ENCODE assay signal across 8 cellular contexts in genomic region chr17:66302761-66303626, GRCh38. TPM values are rescaled to one million over a fixed set of nuclear protein-coding genes. Genes with fewer than 3 reads are reported as not detected.
A peak's percentile ranks its signal among the peaks of the same experiment; 100 is the strongest.
DNase-seq lines count a peak whose midpoint lies in the region; ATAC-seq and TF ChIP-seq lines count a peak whose summit lies in the region.

No MANE protein-coding gene starts in this region.

- no peaks in the 10 kb centered on the region for H3K9me3 Mint-ChIP-seq in stimulated activated naive CD8-positive, alpha-beta T cell treated with anti-CD3 and anti-CD28 coated beads, Interleukin-15, Interleukin-2, amounts not matched to agents 100 ng/mL and 50 ng/mL, for 24 hours

- peaks cover 41% of the 10 kb centered on the region for H3K36me3 Mint-ChIP-seq in stimulated activated naive CD8-positive, alpha-beta T cell treated with anti-CD3 and anti-CD28 coated beads, Interleukin-15, Interleukin-2, amounts not matched to agents 100 ng/mL and 50 ng/mL, for 24 hours (ENCODE audit: low read depth)

- no peak for TF ChIP-seq CTCF in GM13976 (IDR thresholded peaks at IDR 0.05; ENCODE audit: borderline replicate concordance, control extremely low read depth, extremely low read depth, insufficient read depth, missing control alignments)
- TF ChIP-seq CTCF in fibroblast of mammary gland (conservative IDR thresholded peaks at IDR 0.05; ENCODE audit: control insufficient read depth, insufficient read depth, low read depth, low read length): no peak

- H3K4me1 Mint-ChIP-seq in stimulated activated naive CD8-positive, alpha-beta T cell treated with anti-CD3 and anti-CD28 coated beads, Interleukin-15, Interleukin-2, amounts not matched to agents 100 ng/mL and 50 ng/mL, for 24 hours (ENCODE audit: low read depth): peaks cover 60% of the 10 kb centered on the region

- peak overlapping the region; percentile 78 for H3K4me3 ChIP-seq in fibroblast of mammary gland (ENCODE audit: control insufficient read depth, low read depth, low read length)

- H3K27ac Mint-ChIP-seq in stimulated activated naive CD8-positive, alpha-beta T cell treated with anti-CD3 and anti-CD28 coated beads, Interleukin-15, Interleukin-2, amounts not matched to agents 100 ng/mL and 50 ng/mL, for 24 hours: peak overlapping the region; percentile 97

- DNase-seq in GM13976 (ENCODE audit: low spot score) (peak; percentile 49), NOMO-1 (lab: John Stamatoyannopoulos, UW; ENCODE audit: unreplicated experiment in 2 of 2) (peak; percentile 15 to 31), activated T-helper 1 cell treated with Interleukin-2 at 50 U/mL for 16 hours (ENCODE audit: low read depth) (peak; percentile 26), fibroblast of mammary gland (ENCODE audit: low read depth) (peak; percentile 41), myocyte (ENCODE audit: low read depth) (peak; percentile 83)

- ATAC-seq in HG02852 (IDR thresholded peaks at IDR 0.05; ENCODE audit: unreplicated experiment) (peak; percentile 22), HG02981 (IDR thresholded peaks at IDR 0.05; ENCODE audit: unreplicated experiment) (no peak)

- peak overlapping the region; percentile 98 for H3K4me3 Mint-ChIP-seq in stimulated activated naive CD8-positive, alpha-beta T cell treated with anti-CD3 and anti-CD28 coated beads, Interleukin-15, Interleukin-2, amounts not matched to agents 100 ng/mL and 50 ng/mL, for 24 hours

- in situ Hi-C loops in GM13976 (cut with MboI; ENCODE audit: low sequenced_read_pairs, unreplicated experiment): no loop called here

- peaks cover 3% of the 10 kb centered on the region for H3K27me3 Mint-ChIP-seq in stimulated activated naive CD8-positive, alpha-beta T cell treated with anti-CD3 and anti-CD28 coated beads, Interleukin-15, Interleukin-2, amounts not matched to agents 100 ng/mL and 50 ng/mL, for 24 hours

RNA-seq across cellular contexts. Expression of gene PRKCA, which starts 0.6 kb away (rescaled TPM):
- 8.4 and 8.6 TPM in 2 replicates for total RNA-seq in myocyte
- polyA plus RNA-seq in myocyte (2012): 7.6 TPM

Comparison
In these comparisons a context has a peak if more than half of its experiments do, and no peak if none do; other contexts are left out.
1. DNase-seq: peak in every context shown above with its lines; median percentile 83 in myocyte; 49 in GM13976; 41 in fibroblast of mammary gland; 26 in activated T-helper 1 cell treated with Interleukin-2 at 50 U/mL for 16 hours; 23 in NOMO-1.